9 cellular contexts compared by ENCODE assay signal in the genomic region with DNA sequence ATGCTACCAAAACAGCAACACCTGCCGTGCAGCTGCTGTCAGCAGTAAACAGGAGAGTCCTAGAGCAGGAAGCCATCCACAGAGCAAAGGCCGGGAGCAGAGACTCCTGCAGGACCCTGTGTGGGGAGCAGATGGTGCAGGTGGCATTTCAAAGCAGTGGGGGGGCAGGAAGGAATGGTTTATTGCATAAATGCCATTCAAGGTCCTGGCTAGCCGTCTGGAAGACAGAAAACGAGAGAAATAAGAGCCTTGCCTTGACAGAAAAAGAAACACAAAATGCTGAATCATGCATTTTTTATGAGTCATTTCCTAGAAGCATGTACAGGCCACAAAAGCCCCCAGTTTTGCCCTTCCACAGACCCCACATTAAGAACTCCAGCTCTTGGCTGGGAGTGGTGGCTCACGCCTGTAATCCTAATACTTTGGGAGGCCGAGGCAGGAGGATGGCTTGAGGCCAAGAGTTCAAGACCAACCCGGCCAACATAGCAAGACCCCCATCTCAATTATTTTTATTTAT. TPM values are rescaled to one million over a fixed set of nuclear protein-coding genes. Genes with fewer than 3 reads are reported as not detected.
DNase-seq lines count a peak whose midpoint lies in the region; TF ChIP-seq lines count a peak whose summit lies in the region.
"Had no signal": no experiment of that assay in that cellular context is flagged by ENCODE, and none has a peak within 500 bp of the region (broad histone marks: within the 10 kb centered on the region; RNA-seq: fewer than 3 reads in every experiment).

No MANE protein-coding gene starts in this region.

- H3K36me3 ChIP-seq in osteoblast (ENCODE audit: insufficient read depth, low read length) = peaks cover 2% of the 10 kb centered on the region
- H3K36me3 ChIP-seq: gastroesophageal sphincter had no signal

- no peak for TF ChIP-seq CTCF in osteoblast (IDR thresholded peaks at IDR 0.05; ENCODE audit: extremely low read depth, low read depth, low read length)

- peak overlapping the region; percentile 39 for H3K27ac ChIP-seq in osteoblast (ENCODE audit: low read depth, low read length)
- H3K27ac ChIP-seq: gastroesophageal sphincter had no signal

- no peaks in the 10 kb centered on the region for H3K27me3 ChIP-seq in osteoblast (ENCODE audit: insufficient read depth, low read length)

- H3K9me3 ChIP-seq in osteoblast (ENCODE audit: low read depth, low read length) = no peaks in the 10 kb centered on the region
- H3K9me3 ChIP-seq: gastroesophageal sphincter had no signal

- no peaks in the 10 kb centered on the region for H3K79me2 ChIP-seq in osteoblast (ENCODE audit: insufficient read depth, low read length)

- DNase-seq in NCI-H1417 (lab: John Stamatoyannopoulos, UW) = peak; percentile 46 to 73 (median 69)
- DNase-seq in NCI-H1417 treated with DMSO at 0.1 percent for 48 hours (lab: John Stamatoyannopoulos, UW) = no peak
- DNase-seq in NCI-H187 (lab: John Stamatoyannopoulos, UW) = peak; percentile 40 to 50
- DNase-seq in astrocyte of the hippocampus (ENCODE audit: low read depth, low spot score) = peak; percentile 70
- peak; percentile 90 for DNase-seq in osteoblast (ENCODE audit: insufficient read length, low spot score, missing footprints)
- DNase-seq in DMS114 treated with DMSO at 0.1 percent for 48 hours (lab: John Stamatoyannopoulos, UW; ENCODE audit: unreplicated experiment) = no peak
- DNase-seq in germinal center (ENCODE audit: low spot score) = no peak
- no peak for DNase-seq in T-helper 9 cell

- peaks cover 18% of the 10 kb centered on the region for H3K4me1 ChIP-seq in osteoblast (ENCODE audit: insufficient read depth, low read length)

- H3K4me3 ChIP-seq in osteoblast (ENCODE audit: insufficient read depth, low read length) = peak overlapping the region; percentile 15
- H3K4me3 ChIP-seq: gastroesophageal sphincter had no signal

- peak overlapping the region; percentile 75 for H3K4me2 ChIP-seq in osteoblast (ENCODE audit: insufficient read depth, low read length)

- no peaks in the 10 kb centered on the region for H4K20me1 ChIP-seq in osteoblast (ENCODE audit: insufficient read depth, low read length)

- peak overlapping the region; percentile 71 for H2AFZ ChIP-seq in osteoblast (ENCODE audit: low read length)

RNA-seq across cellular contexts. Expression of gene RSPH6A, which starts 5.4 kb away (rescaled TPM):
- total RNA-seq in osteoblast = under 0.01 and 0.29 TPM in 2 replicates

RNA-seq across cellular contexts. Expression of gene DMWD, which starts 17.1 kb away (rescaled TPM):
- total RNA-seq in osteoblast = 48.5 and 49.2 TPM in 2 replicates

RNA-seq across cellular contexts. Expression of gene DMPK, which starts 27.4 kb away (rescaled TPM):
- total RNA-seq in osteoblast = 26.8 and 30.4 TPM in 2 replicates

RNA-seq across cellular contexts. Expression of gene SIX5, which starts 40.6 kb away (rescaled TPM):
- 11.6 and 11.8 TPM in 2 replicates for total RNA-seq in osteoblast

RNA-seq across cellular contexts. Expression of gene SYMPK, which starts 53.2 kb away (rescaled TPM):
- total RNA-seq in osteoblast = 30.6 and 42.0 TPM in 2 replicates

Comparison
In these comparisons a context has a peak if more than half of its experiments do, and no peak if none do; other contexts are left out.
1. DNase-seq: peak in NCI-H1417 (3 of 3), NCI-H187 (2 of 2), astrocyte of the hippocampus (single experiment) and osteoblast (single experiment); none in NCI-H1417 treated with DMSO at 0.1 percent for 48 hours (single experiment), DMS114 treated with DMSO at 0.1 percent for 48 hours (single experiment), germinal center (single experiment) and T-helper 9 cell (single experiment).